In the genomic region with DNA sequence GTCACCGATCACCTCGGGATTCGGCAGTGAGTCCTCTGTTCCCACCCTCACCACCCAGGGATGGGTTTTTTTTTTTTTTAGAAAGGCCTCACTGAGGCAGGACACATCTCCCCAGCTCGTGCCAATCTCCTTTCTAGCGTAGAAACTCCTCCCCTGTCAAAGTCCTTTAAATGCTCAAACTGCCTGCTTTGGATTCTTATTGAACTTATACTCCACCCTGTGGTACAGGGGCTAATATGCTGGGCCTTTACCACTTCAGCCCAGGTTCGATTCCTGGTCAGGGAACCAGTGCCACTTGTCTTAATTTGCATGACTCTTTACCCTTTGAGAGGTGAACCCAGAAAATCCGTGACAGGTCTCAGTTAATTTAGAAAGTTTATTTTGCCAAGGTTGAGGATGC, we compare ENCODE assay signal across 21 cellular contexts.
"Had no signal": no experiment of that assay in that cellular context is flagged by ENCODE, and none has a peak within 500 bp of the region (broad histone marks: within the 10 kb centered on the region; RNA-seq: fewer than 3 reads in every experiment).

No MANE protein-coding gene starts in this region.

- H3K27me3 ChIP-seq: SJCRH30 had no signal

- H3K4me1 ChIP-seq: SJCRH30 had no signal

- H3K27ac ChIP-seq: HL-60, SJCRH30 had no signal

- DNase-seq: Kasumi-1, KBM-7, MM.1S, NCI-H1092 treated with DMSO at 0.1 percent for 48 hours, NCI-H1436, NCI-H187, NCI-H2029, NCI-H2081 treated with DMSO at 0.1 percent for 48 hours, NCI-H2227 treated with DMSO at 0.1 percent for 48 hours, NCI-H524, NCI-H526 treated with DMSO at 0.1 percent for 48 hours, NCI-H748 treated with DMSO at 0.1 percent for 48 hours, PC-3, SHP77 treated with DMSO at 0.1 percent for 48 hours, SJCRH30, T-helper 1 cell had no signal

- H3K4me3 ChIP-seq: SJCRH30 had no signal

- FAIRE-seq: HTR-8/SVneo had no signal

- H3K9me3 ChIP-seq: SJCRH30 had no signal

- ATAC-seq: Panc1, PC-3, Right ventricle myocardium inferior, SK-N-SH treated with all-trans-retinoic acid at 6 μM for 48 hours had no signal

- H3K36me3 ChIP-seq: SJCRH30 had no signal
